Comparison of ENCODE assay signal across 14 cellular contexts in the genomic region with DNA sequence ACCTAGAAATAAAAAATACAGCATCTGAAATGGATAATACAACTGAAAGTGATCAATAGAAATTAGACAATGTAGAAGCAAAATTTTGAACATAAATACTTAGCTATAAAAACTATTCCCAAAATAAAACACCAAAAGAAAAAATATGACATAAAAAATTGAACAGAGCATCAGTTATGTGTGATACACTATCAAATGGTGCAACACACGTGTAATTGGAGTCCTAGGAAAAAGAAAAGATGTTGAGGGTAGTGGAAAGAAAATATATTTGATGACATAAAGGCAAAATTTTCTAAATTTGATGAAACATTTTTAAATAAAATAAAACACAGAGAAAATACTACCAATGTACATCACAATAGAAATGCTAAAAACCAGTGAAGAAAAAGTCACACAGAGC.
DNase-seq lines count a peak whose midpoint lies in the region; ATAC-seq and TF ChIP-seq lines count a peak whose summit lies in the region.
"Had no signal": no experiment of that assay in that cellular context is flagged by ENCODE, and none has a peak within 500 bp of the region (broad histone marks: within the 10 kb centered on the region; RNA-seq: fewer than 3 reads in every experiment).

No MANE protein-coding gene starts in this region.

- no peaks in the 10 kb centered on the region for H3K79me2 ChIP-seq in HCT116 (ENCODE audit: insufficient read depth, low read length)

- no peak overlapping the region for H3K27ac ChIP-seq in HCT116 (ENCODE audit: low read depth, low read length)
- H3K27ac ChIP-seq: KMS-11 had no signal

- RAD21 ChIA-PET in HCT116 (lab: Charles Lee; ENCODE audit: low non-redundant PET in 1 of 2, low total read pairs in 2 of 2, uncharacterized antibody in 2 of 2, unreplicated experiment in 2 of 2), result no interaction called here

- H3K36me3 ChIP-seq in HCT116 (ENCODE audit: control insufficient read depth in 1 of 2, insufficient read depth in 2 of 2, low read length in 2 of 2), result no peaks in the 10 kb centered on the region

- POLR2A ChIA-PET in HCT116 (lab: Charles Lee), result no interaction called here

- CTCF ChIA-PET in HCT116 (lab: Charles Lee) (no interaction called here), Calu3 (lab: Charles Lee) (no interaction called here)

- H3K9ac ChIP-seq in HCT116 (ENCODE audit: low read length), result no peak overlapping the region
- H3K9ac ChIP-seq: KMS-11 had no signal

- no peak for TF ChIP-seq RAD21 in HCT116 (IDR thresholded peaks at IDR 0.05; ENCODE audit: low read depth)

- no peaks in the 10 kb centered on the region for H3K9me2 ChIP-seq in HCT116 (ENCODE audit: insufficient read depth)

- H3K27me3 ChIP-seq in HCT116 (ENCODE audit: insufficient read depth, low read length), result no peaks in the 10 kb centered on the region

- no peaks in the 10 kb centered on the region for H3K27me3 Mint-ChIP-seq in Calu3 (ENCODE audit: unreplicated experiment)
- H3K27me3 Mint-ChIP-seq in activated T-cell treated with anti-CD3 and anti-CD28 coated beads, Interleukin-2, amount 50 U/mL, for 4 hours (ENCODE audit: low read depth), result no peaks in the 10 kb centered on the region

- no peak for ATAC-seq in HCT116
- ATAC-seq in activated T-cell treated with anti-CD3 and anti-CD28 coated beads, Interleukin-2, amount 50 U/mL, for 4 hours, result no peak
- ATAC-seq: PC-3 had no signal

- no peak overlapping the region for H2AFZ ChIP-seq in HCT116 (ENCODE audit: low read depth, low read length, poor library complexity, severe bottlenecking)

- H4K20me1 ChIP-seq in HCT116 (ENCODE audit: insufficient read depth), result no peaks in the 10 kb centered on the region

- H3K9me3 ChIP-seq in HCT116 (ENCODE audit: control insufficient read depth in 1 of 2, insufficient read depth in 1 of 2, low read depth in 1 of 2, low read length in 2 of 2), result no peaks in the 10 kb centered on the region

- H3K4me3 Mint-ChIP-seq in Calu3 (ENCODE audit: low read depth, unreplicated experiment), result no peak overlapping the region
- H3K4me3 Mint-ChIP-seq in activated T-cell treated with anti-CD3 and anti-CD28 coated beads, Interleukin-2, amount 50 U/mL, for 4 hours, result no peak overlapping the region

- no peaks in the 10 kb centered on the region for H3K36me3 Mint-ChIP-seq in Calu3 (ENCODE audit: insufficient read depth, unreplicated experiment)
- no peaks in the 10 kb centered on the region for H3K36me3 Mint-ChIP-seq in activated T-cell treated with anti-CD3 and anti-CD28 coated beads, Interleukin-2, amount 50 U/mL, for 4 hours (ENCODE audit: insufficient read depth)

- no peak for TF ChIP-seq POLR2A in HCT116 (IDR thresholded peaks at IDR 0.05; ENCODE audit: borderline replicate concordance, extremely low read depth, insufficient read depth, insufficient read length)

- no peaks in the 10 kb centered on the region for H3K4me1 ChIP-seq in HCT116 (ENCODE audit: control insufficient read depth in 1 of 2, insufficient read depth in 2 of 2, low read length in 2 of 2)
- H3K4me1 ChIP-seq: Caco-2 had no signal

- DNase-seq in ACHN (peak; percentile 2), HCT116 (ENCODE audit: low read depth, low spot score) (peak; percentile 18), choroid plexus epithelial cell (ENCODE audit: low read depth) (peak; percentile 8), fibroblast of villous mesenchyme (ENCODE audit: low read depth) (peak; percentile 1), Calu3 (no peak), NCI-H226 (no peak)
- DNase-seq in activated T-cell treated with anti-CD3 and anti-CD28 coated beads, Interleukin-2, amount 50 U/mL, for 1 hour, result no peak
- DNase-seq in activated T-cell treated with anti-CD3 and anti-CD28 coated beads, Interleukin-2, amount 50 U/mL, for 4 hours, result no peak
- DNase-seq: AML-193, Caco-2, NCI-H187 treated with DMSO at 0.1 percent for 48 hours, NCI-H526 treated with DMSO at 0.1 percent for 48 hours, PC-3 had no signal

- intact Hi-C loops in HCT116 (cut with micrococcal nuclease) (no loop called here), Calu3 (cut with micrococcal nuclease; ENCODE audit: unreplicated experiment) (no loop called here)

- in situ Hi-C loops in ACHN (cut with HindIII; ENCODE audit: low pct_ligation_motif_present, low pct_unique_long_range_greater_than_20kb, low sequenced_read_pairs), result no loop called here

- H3K4me1 Mint-ChIP-seq in Calu3 (ENCODE audit: low read depth, unreplicated experiment), result no peaks in the 10 kb centered on the region
- no peaks in the 10 kb centered on the region for H3K4me1 Mint-ChIP-seq in activated T-cell treated with anti-CD3 and anti-CD28 coated beads, Interleukin-2, amount 50 U/mL, for 4 hours (ENCODE audit: low read depth)

- H3K9me3 Mint-ChIP-seq in Calu3 (ENCODE audit: low read depth, unreplicated experiment), result no peaks in the 10 kb centered on the region
- peaks cover 20% of the 10 kb centered on the region for H3K9me3 Mint-ChIP-seq in activated T-cell treated with anti-CD3 and anti-CD28 coated beads, Interleukin-2, amount 50 U/mL, for 4 hours

- no TSS peak for BruUV-seq in HCT116 (replicated peaks; lab: Mats Ljungman, UMichigan)
- no TSS peak for BruUV-seq in Calu3 (replicated peaks; lab: Mats Ljungman, UMichigan)

- no peak overlapping the region for H3K4me2 ChIP-seq in HCT116 (ENCODE audit: low read length)
- H3K4me2 ChIP-seq: KMS-11 had no signal

- H3K4me3 ChIP-seq in HCT116 (replicated peaks in 1 of 2; ENCODE audit: low read depth in 1 of 2, low read length in 2 of 2) (no peak overlapping the region), choroid plexus epithelial cell (ENCODE audit: low read depth, low read length) (no peak overlapping the region), fibroblast of villous mesenchyme (ENCODE audit: low read depth, low read length) (no peak overlapping the region)

- H3K27ac Mint-ChIP-seq in Calu3 (ENCODE audit: unreplicated experiment), result no peak overlapping the region

- TF ChIP-seq CTCF in HCT116 (IDR thresholded peaks at IDR 0.05 in 2 of 3, conservative IDR thresholded peaks at IDR 0.05 in 1 of 3; ENCODE audit: borderline replicate concordance in 1 of 3, insufficient read depth in 1 of 3, low read depth in 2 of 3, low read length in 2 of 3) (no peak), choroid plexus epithelial cell (conservative IDR thresholded peaks at IDR 0.05; ENCODE audit: low read depth, low read length) (no peak), fibroblast of villous mesenchyme (IDR thresholded peaks at IDR 0.05; ENCODE audit: insufficient read depth, low read depth, low read length) (no peak), Calu3 (IDR thresholded peaks at IDR 0.05; ENCODE audit: unreplicated experiment) (no peak)

TF ChIP-seq in HCT116, 20 proteins besides CTCF, POLR2A, EP300 and RAD21:
- TF ChIP-seq, protein P1, sequence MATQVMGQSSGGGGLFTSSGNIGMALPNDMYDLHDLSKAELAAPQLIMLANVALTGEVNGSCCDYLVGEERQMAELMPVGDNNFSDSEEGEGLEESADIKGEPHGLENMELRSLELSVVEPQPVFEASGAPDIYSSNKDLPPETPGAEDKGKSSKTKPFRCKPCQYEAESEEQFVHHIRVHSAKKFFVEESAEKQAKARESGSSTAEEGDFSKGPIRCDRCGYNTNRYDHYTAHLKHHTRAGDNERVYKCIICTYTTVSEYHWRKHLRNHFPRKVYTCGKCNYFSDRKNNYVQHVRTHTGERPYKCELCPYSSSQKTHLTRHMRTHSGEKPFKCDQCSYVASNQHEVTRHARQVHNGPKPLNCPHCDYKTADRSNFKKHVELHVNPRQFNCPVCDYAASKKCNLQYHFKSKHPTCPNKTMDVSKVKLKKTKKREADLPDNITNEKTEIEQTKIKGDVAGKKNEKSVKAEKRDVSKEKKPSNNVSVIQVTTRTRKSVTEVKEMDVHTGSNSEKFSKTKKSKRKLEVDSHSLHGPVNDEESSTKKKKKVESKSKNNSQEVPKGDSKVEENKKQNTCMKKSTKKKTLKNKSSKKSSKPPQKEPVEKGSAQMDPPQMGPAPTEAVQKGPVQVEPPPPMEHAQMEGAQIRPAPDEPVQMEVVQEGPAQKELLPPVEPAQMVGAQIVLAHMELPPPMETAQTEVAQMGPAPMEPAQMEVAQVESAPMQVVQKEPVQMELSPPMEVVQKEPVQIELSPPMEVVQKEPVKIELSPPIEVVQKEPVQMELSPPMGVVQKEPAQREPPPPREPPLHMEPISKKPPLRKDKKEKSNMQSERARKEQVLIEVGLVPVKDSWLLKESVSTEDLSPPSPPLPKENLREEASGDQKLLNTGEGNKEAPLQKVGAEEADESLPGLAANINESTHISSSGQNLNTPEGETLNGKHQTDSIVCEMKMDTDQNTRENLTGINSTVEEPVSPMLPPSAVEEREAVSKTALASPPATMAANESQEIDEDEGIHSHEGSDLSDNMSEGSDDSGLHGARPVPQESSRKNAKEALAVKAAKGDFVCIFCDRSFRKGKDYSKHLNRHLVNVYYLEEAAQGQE (IDR thresholded peaks at IDR 0.05; ENCODE audit: low read depth), result no peak

Comparison
In these comparisons a context has a peak if more than half of its experiments do, and no peak if none do; other contexts are left out.
1. DNase-seq: peak in ACHN (single experiment), HCT116 (single experiment), choroid plexus epithelial cell (single experiment) and fibroblast of villous mesenchyme (single experiment); none in Calu3 (single experiment), NCI-H226 (single experiment), activated T-cell treated with anti-CD3 and anti-CD28 coated beads, Interleukin-2, amount 50 U/mL, for 1 hour (single experiment) and activated T-cell treated with anti-CD3 and anti-CD28 coated beads, Interleukin-2, amount 50 U/mL, for 4 hours (single experiment).